In the genomic region with DNA sequence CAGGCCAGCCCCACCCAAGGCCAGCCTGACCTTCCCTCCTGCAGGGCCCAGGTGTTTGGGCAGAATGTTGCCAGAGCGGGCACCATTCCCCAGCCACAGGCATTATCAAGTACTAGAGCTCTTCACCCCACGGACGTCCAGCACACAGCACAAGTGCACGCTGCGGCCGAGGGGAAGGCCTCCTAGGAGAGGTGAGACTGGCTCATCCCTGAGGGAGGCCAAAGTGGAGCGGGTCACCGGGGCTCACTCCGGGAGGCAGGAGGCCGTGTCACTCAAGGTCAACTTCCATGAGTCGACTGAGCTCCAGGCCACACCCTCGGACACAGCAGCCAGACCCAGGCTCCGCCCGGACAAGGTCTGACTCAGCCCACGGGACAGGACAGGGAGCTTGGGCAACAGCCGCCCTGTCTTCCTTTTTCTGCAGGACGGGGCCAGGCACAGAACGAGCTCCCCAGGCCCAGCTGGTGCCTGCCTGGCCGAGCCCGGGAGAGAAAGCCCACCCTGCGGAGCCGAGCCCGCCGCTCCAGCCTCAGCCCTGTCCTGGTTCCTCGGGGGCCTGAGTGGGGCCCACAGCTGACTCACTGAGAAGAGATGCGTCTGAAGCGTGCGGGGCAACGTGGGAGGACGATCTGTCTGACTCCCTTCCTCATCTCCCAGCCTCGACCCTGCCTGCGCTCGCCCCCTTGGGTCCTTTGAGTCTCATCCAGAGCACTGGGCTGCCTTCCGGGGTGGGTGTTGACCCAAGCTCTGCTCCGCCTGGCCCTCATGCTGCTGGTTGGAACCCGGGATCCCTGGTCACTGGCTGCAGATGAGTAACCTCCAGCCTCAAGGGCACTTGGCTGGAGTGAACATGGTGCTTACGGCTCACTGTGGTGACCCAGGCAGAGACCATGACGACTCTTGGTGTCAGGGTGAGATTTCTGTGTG, we compare ENCODE assay signal across 1 cellular context.
TF ChIP-seq lines count a peak whose summit lies in the region.

No MANE protein-coding gene starts in this region.

TF ChIP-seq in H1, 55 proteins besides CTCF, POLR2A, EP300 and RAD21:
- TF ChIP-seq KDM4A (IDR thresholded peaks at IDR 0.05; ENCODE audit: low read depth, low read length, severe bottlenecking) (no peak), CEBPB (IDR thresholded peaks at IDR 0.05; ENCODE audit: low read depth, low read length) (no peak), HDAC6 (IDR thresholded peaks at IDR 0.05; ENCODE audit: low read depth, low read length) (no peak), JUN (IDR thresholded peaks at IDR 0.05; ENCODE audit: low read depth, low read length) (no peak), CHD2 (IDR thresholded peaks at IDR 0.05; ENCODE audit: low read length) (no peak), TEAD4 (IDR thresholded peaks at IDR 0.05; ENCODE audit: low read depth, low read length) (no peak), CTBP2 (IDR thresholded peaks at IDR 0.05; ENCODE audit: borderline replicate concordance, insufficient read depth, insufficient read length, low read length) (no peak), POU5F1 (IDR thresholded peaks at IDR 0.05; ENCODE audit: low read depth, low read length) (no peak), TAF1 (IDR thresholded peaks at IDR 0.05; ENCODE audit: low read depth, low read length) (no peak), RNF2 (IDR thresholded peaks at IDR 0.05; ENCODE audit: borderline replicate concordance, low read depth, low read length, missing control alignments, poor library complexity, severe bottlenecking) (no peak)
